In genomic region chr2:206361407-206362045, GRCh38 we compare ENCODE assay signal across 1 cellular context.
TF ChIP-seq lines count a peak whose summit lies in the region.

No MANE protein-coding gene starts in this region.

TF ChIP-seq in GM12878, 131 proteins besides CTCF, POLR2A, EP300 and RAD21 (continued from another document and continues in another):
- TF ChIP-seq, protein P1, sequence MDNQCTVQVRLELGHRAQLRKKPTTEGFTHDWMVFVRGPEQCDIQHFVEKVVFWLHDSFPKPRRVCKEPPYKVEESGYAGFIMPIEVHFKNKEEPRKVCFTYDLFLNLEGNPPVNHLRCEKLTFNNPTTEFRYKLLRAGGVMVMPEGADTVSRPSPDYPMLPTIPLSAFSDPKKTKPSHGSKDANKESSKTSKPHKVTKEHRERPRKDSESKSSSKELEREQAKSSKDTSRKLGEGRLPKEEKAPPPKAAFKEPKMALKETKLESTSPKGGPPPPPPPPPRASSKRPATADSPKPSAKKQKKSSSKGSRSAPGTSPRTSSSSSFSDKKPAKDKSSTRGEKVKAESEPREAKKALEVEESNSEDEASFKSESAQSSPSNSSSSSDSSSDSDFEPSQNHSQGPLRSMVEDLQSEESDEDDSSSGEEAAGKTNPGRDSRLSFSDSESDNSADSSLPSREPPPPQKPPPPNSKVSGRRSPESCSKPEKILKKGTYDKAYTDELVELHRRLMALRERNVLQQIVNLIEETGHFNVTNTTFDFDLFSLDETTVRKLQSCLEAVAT (IDR thresholded peaks at IDR 0.05) = no peak
- TF ChIP-seq SMAD1 (IDR thresholded peaks at IDR 0.05; ENCODE audit: low read depth, partially characterized antibody) (no peak), ZNF622 (IDR thresholded peaks at IDR 0.05) (no peak), IRF4 (IDR thresholded peaks at IDR 0.05; ENCODE audit: low read depth, low read length) (0 out of 2 replicates have a peak, but pooled peaks have one; percentile 42), RB1 (IDR thresholded peaks at IDR 0.05; ENCODE audit: borderline replicate concordance) (no peak), ZZZ3 (IDR thresholded peaks at IDR 0.05; ENCODE audit: control insufficient read depth, insufficient read length, low read depth) (no peak), DPF2 (IDR thresholded peaks at IDR 0.05) (peak; percentile 74), POLR2AphosphoS2 (IDR thresholded peaks at IDR 0.05; ENCODE audit: low read depth, low read length) (no peak), ATF2 (IDR thresholded peaks at IDR 0.05; ENCODE audit: low read length) (peak; percentile 75), CEBPB (IDR thresholded peaks at IDR 0.05; ENCODE audit: borderline replicate concordance in 1 of 2, low read depth in 2 of 2, low read length in 2 of 2) (0 out of 4 replicates have a peak, but pooled peaks of 1 of the 2 experiments have one; percentile 41), NR2C2 (IDR thresholded peaks at IDR 0.05; ENCODE audit: borderline replicate concordance, control insufficient read depth, insufficient read length, low read depth) (no peak), KLF5 (IDR thresholded peaks at IDR 0.05; ENCODE audit: partially characterized antibody) (no peak), ZSCAN29 (IDR thresholded peaks at IDR 0.05) (no peak), RAD51 (IDR thresholded peaks at IDR 0.05) (no peak), BCLAF1 (IDR thresholded peaks at IDR 0.05) (no peak), REST (IDR thresholded peaks at IDR 0.05; ENCODE audit: low read depth, low read length) (no peak), SMC3 (IDR thresholded peaks at IDR 0.05; ENCODE audit: borderline replicate concordance, low read length) (no peak), FOXK2 (IDR thresholded peaks at IDR 0.05) (no peak), MYC (IDR thresholded peaks at IDR 0.05; ENCODE audit: insufficient read depth, insufficient read length, insufficient replicate concordance, low read length, severe bottlenecking) (no peak), NR2F1 (conservative IDR thresholded peaks at IDR 0.05) (no peak), IKZF1 (conservative IDR thresholded peaks at IDR 0.05) (0 out of 2 replicates have a peak, but pooled peaks have one; percentile 11), MEF2A (IDR thresholded peaks at IDR 0.05; ENCODE audit: insufficient read depth, low read depth, low read length) (no peak), BACH1 (IDR thresholded peaks at IDR 0.05; ENCODE audit: borderline replicate concordance) (peak; percentile 90; the same call in 1 of the 2 replicates), HDAC6 (IDR thresholded peaks at IDR 0.05; ENCODE audit: unreplicated experiment) (no peak), SMARCA5 (IDR thresholded peaks at IDR 0.05) (0 out of 2 replicates have a peak, but pooled peaks have one; percentile 16), GABPA (IDR thresholded peaks at IDR 0.05; ENCODE audit: low read depth) (no peak), MTA2 (IDR thresholded peaks at IDR 0.05; ENCODE audit: low read depth) (peak; percentile 64; the same call in 1 of the 2 replicates), ZNF24 (IDR thresholded peaks at IDR 0.05) (peak; percentile 59; the same call in 1 of the 2 replicates), CBFB (IDR thresholded peaks at IDR 0.05; ENCODE audit: low read depth) (no peak), BRCA1 (IDR thresholded peaks at IDR 0.05; ENCODE audit: low read depth, low read length) (no peak), ZBTB11 (CRISPR knock-in tag; IDR thresholded peaks at IDR 0.05) (no peak), PML (IDR thresholded peaks at IDR 0.05; ENCODE audit: low read length) (no peak), YY1 (IDR thresholded peaks at IDR 0.05; ENCODE audit: low read depth, low read length) (no peak), ELK1 (IDR thresholded peaks at IDR 0.05; ENCODE audit: low read depth, low read length) (no peak), LARP7 (IDR thresholded peaks at IDR 0.05) (no peak), IKZF2 (IDR thresholded peaks at IDR 0.05) (peak in 1 of 2 experiments; percentile 55; a peak in 1 of 4 replicates), ASH2L (IDR thresholded peaks at IDR 0.05; ENCODE audit: borderline replicate concordance, low read depth) (no peak), SUZ12 (IDR thresholded peaks at IDR 0.05; ENCODE audit: unreplicated experiment) (no peak), POLR2AphosphoS5 (IDR thresholded peaks at IDR 0.05; ENCODE audit: low read length) (no peak), CREB1 (IDR thresholded peaks at IDR 0.05; ENCODE audit: low read depth) (no peak)
- TF ChIP-seq, protein P2, sequence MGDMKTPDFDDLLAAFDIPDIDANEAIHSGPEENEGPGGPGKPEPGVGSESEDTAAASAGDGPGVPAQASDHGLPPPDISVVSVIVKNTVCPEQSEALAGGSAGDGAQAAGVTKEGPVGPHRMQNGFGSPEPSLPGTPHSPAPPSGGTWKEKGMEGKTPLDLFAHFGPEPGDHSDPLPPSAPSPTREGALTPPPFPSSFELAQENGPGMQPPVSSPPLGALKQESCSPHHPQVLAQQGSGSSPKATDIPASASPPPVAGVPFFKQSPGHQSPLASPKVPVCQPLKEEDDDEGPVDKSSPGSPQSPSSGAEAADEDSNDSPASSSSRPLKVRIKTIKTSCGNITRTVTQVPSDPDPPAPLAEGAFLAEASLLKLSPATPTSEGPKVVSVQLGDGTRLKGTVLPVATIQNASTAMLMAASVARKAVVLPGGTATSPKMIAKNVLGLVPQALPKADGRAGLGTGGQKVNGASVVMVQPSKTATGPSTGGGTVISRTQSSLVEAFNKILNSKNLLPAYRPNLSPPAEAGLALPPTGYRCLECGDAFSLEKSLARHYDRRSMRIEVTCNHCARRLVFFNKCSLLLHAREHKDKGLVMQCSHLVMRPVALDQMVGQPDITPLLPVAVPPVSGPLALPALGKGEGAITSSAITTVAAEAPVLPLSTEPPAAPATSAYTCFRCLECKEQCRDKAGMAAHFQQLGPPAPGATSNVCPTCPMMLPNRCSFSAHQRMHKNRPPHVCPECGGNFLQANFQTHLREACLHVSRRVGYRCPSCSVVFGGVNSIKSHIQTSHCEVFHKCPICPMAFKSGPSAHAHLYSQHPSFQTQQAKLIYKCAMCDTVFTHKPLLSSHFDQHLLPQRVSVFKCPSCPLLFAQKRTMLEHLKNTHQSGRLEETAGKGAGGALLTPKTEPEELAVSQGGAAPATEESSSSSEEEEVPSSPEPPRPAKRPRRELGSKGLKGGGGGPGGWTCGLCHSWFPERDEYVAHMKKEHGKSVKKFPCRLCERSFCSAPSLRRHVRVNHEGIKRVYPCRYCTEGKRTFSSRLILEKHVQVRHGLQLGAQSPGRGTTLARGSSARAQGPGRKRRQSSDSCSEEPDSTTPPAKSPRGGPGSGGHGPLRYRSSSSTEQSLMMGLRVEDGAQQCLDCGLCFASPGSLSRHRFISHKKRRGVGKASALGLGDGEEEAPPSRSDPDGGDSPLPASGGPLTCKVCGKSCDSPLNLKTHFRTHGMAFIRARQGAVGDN (IDR thresholded peaks at IDR 0.05) = no peak
- TF ChIP-seq, protein P3, sequence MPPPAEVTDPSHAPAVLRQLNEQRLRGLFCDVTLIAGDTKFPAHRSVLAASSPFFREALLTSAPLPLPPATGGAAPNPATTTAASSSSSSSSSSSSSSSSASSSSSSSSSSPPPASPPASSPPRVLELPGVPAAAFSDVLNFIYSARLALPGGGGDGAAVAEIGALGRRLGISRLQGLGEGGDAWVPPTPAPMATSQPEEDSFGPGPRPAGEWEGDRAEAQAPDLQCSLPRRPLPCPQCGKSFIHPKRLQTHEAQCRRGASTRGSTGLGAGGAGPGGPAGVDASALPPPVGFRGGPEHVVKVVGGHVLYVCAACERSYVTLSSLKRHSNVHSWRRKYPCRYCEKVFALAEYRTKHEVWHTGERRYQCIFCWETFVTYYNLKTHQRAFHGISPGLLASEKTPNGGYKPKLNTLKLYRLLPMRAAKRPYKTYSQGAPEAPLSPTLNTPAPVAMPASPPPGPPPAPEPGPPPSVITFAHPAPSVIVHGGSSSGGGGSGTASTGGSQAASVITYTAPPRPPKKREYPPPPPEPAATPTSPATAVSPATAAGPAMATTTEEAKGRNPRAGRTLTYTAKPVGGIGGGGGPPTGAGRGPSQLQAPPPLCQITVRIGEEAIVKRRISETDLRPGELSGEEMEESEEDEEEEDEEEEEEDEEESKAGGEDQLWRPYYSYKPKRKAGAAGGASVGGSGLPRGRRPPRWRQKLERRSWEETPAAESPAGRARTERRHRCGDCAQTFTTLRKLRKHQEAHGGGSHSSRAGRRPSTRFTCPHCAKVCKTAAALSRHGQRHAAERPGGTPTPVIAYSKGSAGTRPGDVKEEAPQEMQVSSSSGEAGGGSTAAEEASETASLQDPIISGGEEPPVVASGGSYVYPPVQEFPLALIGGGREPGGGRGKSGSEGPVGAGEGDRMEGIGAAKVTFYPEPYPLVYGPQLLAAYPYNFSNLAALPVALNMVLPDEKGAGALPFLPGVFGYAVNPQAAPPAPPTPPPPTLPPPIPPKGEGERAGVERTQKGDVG (CRISPR knock-in tag; IDR thresholded peaks at IDR 0.05) = no peak
